ENCODE assay signal across 11 cellular contexts in genomic region chr5:15008911-15009310, GRCh38.
DNase-seq lines count a peak whose midpoint lies in the region; ATAC-seq and TF ChIP-seq lines count a peak whose summit lies in the region.
"Had no signal": no experiment of that assay in that cellular context is flagged by ENCODE, and none has a peak within 500 bp of the region (broad histone marks: within the 10 kb centered on the region; RNA-seq: fewer than 3 reads in every experiment).

No MANE protein-coding gene starts in this region.

- H3K36me3 ChIP-seq in HEK293 (ENCODE audit: control insufficient read depth in 2 of 2, insufficient read depth in 1 of 2, low read length in 2 of 2), result no peaks in the 10 kb centered on the region
- no peaks in the 10 kb centered on the region for H3K36me3 ChIP-seq in smooth muscle cell (ENCODE audit: low read depth)
- H3K36me3 ChIP-seq in neural progenitor cell, result no peaks in the 10 kb centered on the region

- no peaks in the 10 kb centered on the region for H3K36me3 Mint-ChIP-seq in neural progenitor cell
- H3K36me3 Mint-ChIP-seq: CD4-positive, CD25-positive, alpha-beta regulatory T cell had no signal

- H3K4me2 ChIP-seq in smooth muscle cell, result peak overlapping the region; percentile 67
- H3K4me2 ChIP-seq in neural progenitor cell, result no peak overlapping the region

- DNase-seq in astrocyte of the cerebellum (ENCODE audit: low read depth) (peak; percentile 78), iris pigment epithelial cell (ENCODE audit: low read depth) (peak; percentile 20), smooth muscle cell (lab: John Stamatoyannopoulos, UW; ENCODE audit: unreplicated experiment) (no peak), UCSD-AML1 (lab: John Stamatoyannopoulos, UW; ENCODE audit: unreplicated experiment) (no peak), NCI-H2029 treated with DMSO at 0.1 percent for 48 hours (lab: John Stamatoyannopoulos, UW) (no peak), neural progenitor cell (ENCODE audit: low spot score) (no peak)
- DNase-seq: activated CD4-positive, alpha-beta T cell treated with anti-CD3 and anti-CD28 coated beads, Interleukin-2, amount 50 U/mL, for 4 hours; activated gamma-delta T cell treated with Interleukin-2 at 50 U/mL for 16 hours; CD4-positive, CD25-positive, alpha-beta regulatory T cell had no signal

- no peaks in the 10 kb centered on the region for H3K27me3 Mint-ChIP-seq in neural progenitor cell (ENCODE audit: insufficient read depth, low read depth)

- no peak overlapping the region for H3K27ac Mint-ChIP-seq in neural progenitor cell
- H3K27ac Mint-ChIP-seq: CD4-positive, CD25-positive, alpha-beta regulatory T cell had no signal

- H3K79me2 ChIP-seq in smooth muscle cell (ENCODE audit: low read depth) (no peaks in the 10 kb centered on the region), neural progenitor cell (ENCODE audit: low read depth) (no peaks in the 10 kb centered on the region)

- H3F3A ChIP-seq in smooth muscle cell (ENCODE audit: low read depth) (peaks cover 15% of the 10 kb centered on the region), neural progenitor cell (ENCODE audit: low read depth) (no peaks in the 10 kb centered on the region)

- CTCF ChIA-PET in HEK293 (lab: Yijun Ruan, JAX), result interaction anchor here (0.6 to 2.1 kb wide), 7 partner anchors 8 to 360 kb away, joined by 3 to 21 read pairs (median 4); no protein-coding TSS in a partner anchor

- in situ Hi-C loops in astrocyte of the cerebellum (cut with HindIII; ENCODE audit: low sequenced_read_pairs), result no loop called here

- TF ChIP-seq CTCF in HEK293 (tag by site-specific recombination; IDR thresholded peaks at IDR 0.05), result no peak
- no peak for TF ChIP-seq CTCF in astrocyte of the cerebellum (IDR thresholded peaks at IDR 0.05; ENCODE audit: low read depth, low read length, missing control alignments)
- no peak for TF ChIP-seq CTCF in smooth muscle cell (IDR thresholded peaks at IDR 0.05; ENCODE audit: borderline replicate concordance, insufficient read depth, poor library complexity, severe bottlenecking)
- no peak for TF ChIP-seq CTCF in neural progenitor cell (IDR thresholded peaks at IDR 0.05)

- no peak for ATAC-seq in HG03135 (IDR thresholded peaks at IDR 0.05; ENCODE audit: unreplicated experiment)

- H3K9ac ChIP-seq in smooth muscle cell (ENCODE audit: low read depth), result peak overlapping the region; percentile 86
- no peak overlapping the region for H3K9ac ChIP-seq in neural progenitor cell

- H3K27ac ChIP-seq in HEK293 (ENCODE audit: extremely low read depth, low read depth, low read length), result peak overlapping the region; percentile 51
- peak overlapping the region; percentile 98 for H3K27ac ChIP-seq in smooth muscle cell (ENCODE audit: low read depth)
- H3K27ac ChIP-seq in neural progenitor cell, result no peak overlapping the region

- H3K4me3 ChIP-seq in HEK293 (ENCODE audit: low read depth, low read length) (no peak overlapping the region), astrocyte of the cerebellum (ENCODE audit: low read depth, low read length) (no peak overlapping the region), smooth muscle cell (no peak overlapping the region), neural progenitor cell (no peak overlapping the region)

- H3K9me3 ChIP-seq in HEK293 (ENCODE audit: control insufficient read depth, insufficient read depth, low read depth, low read length) (no peaks in the 10 kb centered on the region), smooth muscle cell (replicated peaks; ENCODE audit: low read depth) (no peaks in the 10 kb centered on the region), neural progenitor cell (ENCODE audit: low read depth) (no peaks in the 10 kb centered on the region)

- peaks cover 24% of the 10 kb centered on the region for H3K4me1 ChIP-seq in HEK293 (ENCODE audit: control insufficient read depth, insufficient read depth, low read length)
- peaks cover 18% of the 10 kb centered on the region for H3K4me1 ChIP-seq in smooth muscle cell (ENCODE audit: low read depth)
- no peaks in the 10 kb centered on the region for H3K4me1 ChIP-seq in neural progenitor cell

- H3K9me3 Mint-ChIP-seq in neural progenitor cell, result no peaks in the 10 kb centered on the region
- H3K9me3 Mint-ChIP-seq: CD4-positive, CD25-positive, alpha-beta regulatory T cell had no signal

- no peaks in the 10 kb centered on the region for H3K27me3 ChIP-seq in smooth muscle cell (ENCODE audit: low read depth)
- H3K27me3 ChIP-seq in neural progenitor cell, result no peaks in the 10 kb centered on the region

- POLR2A ChIA-PET in HEK293 (lab: Yijun Ruan, JAX), result interaction anchor here (0.5 kb wide), 1 partner anchor 1021 kb away, joined by 6 read pairs; no protein-coding TSS in a partner anchor

- H3K4me1 Mint-ChIP-seq in neural progenitor cell, result peaks cover 3% of the 10 kb centered on the region

- no peak overlapping the region for H3K4me3 Mint-ChIP-seq in neural progenitor cell
- H3K4me3 Mint-ChIP-seq: CD4-positive, CD25-positive, alpha-beta regulatory T cell had no signal

- 23% methylated on average over 5 of the region's 5 CpGs for WGBS in smooth muscle cell (ENCODE audit: low lambda C conversion rate)

- H4K20me1 ChIP-seq in smooth muscle cell (ENCODE audit: low read depth) (no peaks in the 10 kb centered on the region), neural progenitor cell (ENCODE audit: low read depth) (no peaks in the 10 kb centered on the region)

- H2AFZ ChIP-seq in smooth muscle cell (ENCODE audit: low read depth), result no peak overlapping the region
- no peak overlapping the region for H2AFZ ChIP-seq in neural progenitor cell (replicated peaks)

TF ChIP-seq in HEK293, 187 proteins besides CTCF, POLR2A, EP300 and RAD21:
- TF ChIP-seq ZNF132 (tag by site-specific recombination; IDR thresholded peaks at IDR 0.05; ENCODE audit: borderline replicate concordance) (no peak), ZNF449 (tag by site-specific recombination; IDR thresholded peaks at IDR 0.05) (0 out of 2 replicates have a peak, but pooled peaks have one; percentile 7), OSR2 (tag by site-specific recombination; IDR thresholded peaks at IDR 0.05) (no peak), GLI2 (tag by site-specific recombination; IDR thresholded peaks at IDR 0.05; ENCODE audit: borderline replicate concordance, low read depth) (no peak), ZNF214 (tag by site-specific recombination; IDR thresholded peaks at IDR 0.05; ENCODE audit: borderline replicate concordance) (no peak), ZSCAN23 (tag by site-specific recombination; IDR thresholded peaks at IDR 0.05) (no peak), ZNF37A (tag by site-specific recombination; IDR thresholded peaks at IDR 0.05) (no peak), FEZF1 (tag by site-specific recombination; IDR thresholded peaks at IDR 0.05) (no peak), ZBTB21 (tag by site-specific recombination; IDR thresholded peaks at IDR 0.05) (no peak), ZNF292 (tag by site-specific recombination; IDR thresholded peaks at IDR 0.05; ENCODE audit: borderline replicate concordance, low read depth) (no peak), ZNF350 (tag by site-specific recombination; IDR thresholded peaks at IDR 0.05) (no peak), ZNF335 (tag by site-specific recombination; conservative IDR thresholded peaks at IDR 0.05) (peak; percentile 49; the same call in 1 of the 2 replicates)
- TF ChIP-seq, protein P1, sequence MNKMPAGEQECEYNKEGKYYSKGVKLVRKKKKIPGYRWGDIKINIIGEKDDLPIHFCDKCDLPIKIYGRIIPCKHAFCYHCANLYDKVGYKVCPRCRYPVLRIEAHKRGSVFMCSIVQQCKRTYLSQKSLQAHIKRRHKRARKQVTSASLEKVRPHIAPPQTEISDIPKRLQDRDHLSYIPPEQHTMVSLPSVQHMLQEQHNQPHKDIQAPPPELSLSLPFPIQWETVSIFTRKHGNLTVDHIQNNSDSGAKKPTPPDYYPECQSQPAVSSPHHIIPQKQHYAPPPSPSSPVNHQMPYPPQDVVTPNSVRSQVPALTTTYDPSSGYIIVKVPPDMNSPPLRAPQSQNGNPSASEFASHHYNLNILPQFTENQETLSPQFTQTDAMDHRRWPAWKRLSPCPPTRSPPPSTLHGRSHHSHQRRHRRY (tag by site-specific recombination; IDR thresholded peaks at IDR 0.05), result no peak

Comparison
In these comparisons a context has a peak if more than half of its experiments do, and no peak if none do; other contexts are left out.
1. DNase-seq: peak in astrocyte of the cerebellum (single experiment) and iris pigment epithelial cell (single experiment); none in smooth muscle cell (single experiment), UCSD-AML1 (single experiment), NCI-H2029 treated with DMSO at 0.1 percent for 48 hours (single experiment) and neural progenitor cell (single experiment).